Comparison of ENCODE assay signal across 8 cellular contexts in the genomic region with DNA sequence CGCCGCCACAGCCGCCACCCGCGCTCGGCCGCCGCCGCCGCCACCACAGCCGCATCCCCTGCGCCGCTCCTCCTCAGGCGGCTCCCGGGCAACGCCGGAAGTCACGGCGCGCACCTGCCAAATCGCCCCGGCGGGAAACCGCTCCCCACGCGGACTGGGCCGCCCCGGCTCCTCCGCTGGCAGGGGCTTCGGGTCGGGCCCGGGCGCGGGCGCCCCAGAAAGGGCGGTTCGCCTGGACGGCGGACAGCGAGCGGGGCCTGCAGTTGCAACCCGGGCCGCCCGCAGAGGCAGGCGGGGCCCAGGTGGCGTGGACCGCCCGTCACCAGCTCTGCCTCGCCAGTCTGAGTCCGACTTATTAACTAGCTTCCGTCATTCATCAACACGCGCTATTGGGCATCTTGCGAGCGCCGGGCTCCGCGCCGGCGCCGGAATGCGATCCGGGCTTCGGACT. TPM values are rescaled to one million over a fixed set of nuclear protein-coding genes. Genes with fewer than 3 reads are reported as not detected.
DNase-seq lines count a peak whose midpoint lies in the region; ATAC-seq, FAIRE-seq and TF ChIP-seq lines count a peak whose summit lies in the region.

A gene with protein sequence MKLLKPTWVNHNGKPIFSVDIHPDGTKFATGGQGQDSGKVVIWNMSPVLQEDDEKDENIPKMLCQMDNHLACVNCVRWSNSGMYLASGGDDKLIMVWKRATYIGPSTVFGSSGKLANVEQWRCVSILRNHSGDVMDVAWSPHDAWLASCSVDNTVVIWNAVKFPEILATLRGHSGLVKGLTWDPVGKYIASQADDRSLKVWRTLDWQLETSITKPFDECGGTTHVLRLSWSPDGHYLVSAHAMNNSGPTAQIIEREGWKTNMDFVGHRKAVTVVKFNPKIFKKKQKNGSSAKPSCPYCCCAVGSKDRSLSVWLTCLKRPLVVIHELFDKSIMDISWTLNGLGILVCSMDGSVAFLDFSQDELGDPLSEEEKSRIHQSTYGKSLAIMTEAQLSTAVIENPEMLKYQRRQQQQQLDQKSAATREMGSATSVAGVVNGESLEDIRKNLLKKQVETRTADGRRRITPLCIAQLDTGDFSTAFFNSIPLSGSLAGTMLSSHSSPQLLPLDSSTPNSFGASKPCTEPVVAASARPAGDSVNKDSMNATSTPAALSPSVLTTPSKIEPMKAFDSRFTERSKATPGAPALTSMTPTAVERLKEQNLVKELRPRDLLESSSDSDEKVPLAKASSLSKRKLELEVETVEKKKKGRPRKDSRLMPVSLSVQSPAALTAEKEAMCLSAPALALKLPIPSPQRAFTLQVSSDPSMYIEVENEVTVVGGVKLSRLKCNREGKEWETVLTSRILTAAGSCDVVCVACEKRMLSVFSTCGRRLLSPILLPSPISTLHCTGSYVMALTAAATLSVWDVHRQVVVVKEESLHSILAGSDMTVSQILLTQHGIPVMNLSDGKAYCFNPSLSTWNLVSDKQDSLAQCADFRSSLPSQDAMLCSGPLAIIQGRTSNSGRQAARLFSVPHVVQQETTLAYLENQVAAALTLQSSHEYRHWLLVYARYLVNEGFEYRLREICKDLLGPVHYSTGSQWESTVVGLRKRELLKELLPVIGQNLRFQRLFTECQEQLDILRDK (minus strand): TSS at position 93 of the 451 bp plus-strand sequence. CDS start 257 bp downstream, outside the sequence.

- H3K9me3 Mint-ChIP-seq in natural killer cell, result no peaks in the 10 kb centered on the region

- peak within 1 kb of the TSS; percentile 93 to 100 for H3K27ac Mint-ChIP-seq in natural killer cell

- DNase-seq in Caki2 (ENCODE audit: low read depth) (peak; percentile 87), HTR-8/SVneo (ENCODE audit: insufficient read length, low spot score) (peak; percentile 60), Peyer's patch (peak; percentile 75 to 90 (median 87)), activated T-helper 1 cell treated with Interleukin-2 at 50 U/mL for 16 hours (ENCODE audit: low read depth) (peak; percentile 82), fibroblast of mammary gland (ENCODE audit: low read depth) (peak; percentile 69), natural killer cell (peak; percentile 87)
- DNase-seq in stimulated activated naive CD8-positive, alpha-beta T cell treated with anti-CD3 and anti-CD28 coated beads, Interleukin-15, Interleukin-2, amounts not matched to agents 100 U/mL and 50 U/mL, for 24 hours, result peak; percentile 91

- no peaks in the 10 kb centered on the region for H3K9me3 ChIP-seq in Peyer's patch

- TF ChIP-seq CTCF in Peyer's patch (IDR thresholded peaks at IDR 0.05) (no peak), fibroblast of mammary gland (conservative IDR thresholded peaks at IDR 0.05; ENCODE audit: control insufficient read depth, insufficient read depth, low read depth, low read length) (no peak), natural killer cell (IDR thresholded peaks at IDR 0.05) (no peak)

- no peak for FAIRE-seq in HTR-8/SVneo (lab: Jason Lieb, UNC)

- peaks cover 0 to 18% (median 0%) of the 10 kb centered on the region in 3 donors for H3K36me3 ChIP-seq in Peyer's patch

- H3K4me1 ChIP-seq in Peyer's patch, result peaks cover 0 to 31% (median 9%) of the 10 kb centered on the region in 4 donors

- TF ChIP-seq POLR2A in Peyer's patch (IDR thresholded peaks at IDR 0.05), result no peak

- intact Hi-C loops in natural killer cell (cut with micrococcal nuclease), result loop anchor here (1.0 to 10.0 kb wide), 4 partner anchors 12 to 307 kb away; a partner anchor contains a TSS

- H3K4me3 ChIP-seq in Peyer's patch, result peak within 1 kb of the TSS; percentile 67 to 93 (median 84)
- H3K4me3 ChIP-seq in fibroblast of mammary gland (ENCODE audit: control insufficient read depth, low read depth, low read length), result peak within 1 kb of the TSS; percentile 88

- H3K27me3 ChIP-seq in Peyer's patch, result no peaks in the 10 kb centered on the region

- peak within 1 kb of the TSS; percentile 94 to 98 (median 94) for H3K27ac ChIP-seq in Peyer's patch

- in situ Hi-C loops in Caki2 (cut with HindIII; ENCODE audit: low pct_unique_long_range_greater_than_20kb, low sequenced_read_pairs), result no loop called here

- H3K4me3 Mint-ChIP-seq in natural killer cell, result peak within 1 kb of the TSS; percentile 97

- no peaks in the 10 kb centered on the region for H3K27me3 Mint-ChIP-seq in natural killer cell (ENCODE audit: low read depth in 2 of 2)

- H3K4me1 Mint-ChIP-seq in natural killer cell, result peaks cover 34 to 44% of the 10 kb centered on the region in 2 donors

- peak; percentile 23 for ATAC-seq in GM21367 (IDR thresholded peaks at IDR 0.05; ENCODE audit: unreplicated experiment)
- ATAC-seq in natural killer cell, result peak; percentile 44 to 72 (median 56)
- ATAC-seq in stimulated activated naive CD8-positive, alpha-beta T cell treated with anti-CD3 and anti-CD28 coated beads, Interleukin-15, Interleukin-2, amounts not matched to agents 100 U/mL and 50 U/mL, for 24 hours, result peak; percentile 60

- H3K36me3 Mint-ChIP-seq in natural killer cell, result peaks cover 6% of the 10 kb centered on the region

RNA-seq across cellular contexts. Expression of the gene that starts here (rescaled TPM):
- 22.4 and 22.9 TPM in 2 replicates for total RNA-seq in Caki2 (2014; rRNA removed; shearing (Covaris generic); ENCODE audit: low replicate concordance)
- total RNA-seq in Peyer's patch, result 100 to 1,000 TPM in 1 of 4 donors, 10 to 100 TPM in 3; 24.9 to 104 (median 31.8) TPM
- total RNA-seq in natural killer cell, result 10 to 100 TPM; 49.6 to 75.9 (median 50.9) TPM

Comparison
In these comparisons a context has a peak if more than half of its experiments do, and no peak if none do; other contexts are left out.
1. Peak in every context shown above with its lines: DNase-seq, ATAC-seq, H3K4me3 ChIP-seq and H3K27ac ChIP-seq.